23 cellular contexts compared by ENCODE assay signal in the genomic region with DNA sequence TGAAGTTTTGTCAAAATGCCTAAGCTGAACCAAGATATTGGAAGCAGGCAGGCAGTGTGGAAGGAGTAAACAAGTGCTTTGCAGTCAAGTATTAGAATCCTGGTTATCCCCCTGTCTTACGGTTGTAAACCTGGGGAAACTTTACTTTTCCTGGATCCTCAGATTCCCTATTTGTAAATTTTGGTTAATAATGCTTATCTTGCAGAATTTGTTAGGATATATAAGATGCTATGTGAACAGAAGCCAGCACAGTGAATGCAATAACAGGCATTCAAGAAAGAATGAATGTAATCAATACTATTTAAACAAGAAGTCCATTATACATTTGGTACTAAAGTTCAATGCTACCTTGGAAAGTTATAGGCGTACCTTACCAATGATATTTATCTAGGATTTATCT.
"Had no signal": no experiment of that assay in that cellular context is flagged by ENCODE, and none has a peak within 500 bp of the region (broad histone marks: within the 10 kb centered on the region; RNA-seq: fewer than 3 reads in every experiment).

No MANE protein-coding gene starts in this region.

- H3K4me3 ChIP-seq: coronary artery, dorsolateral prefrontal cortex, esophagus muscularis mucosa, gastroesophageal sphincter, heart left ventricle, hepatocyte, lower lobe of right lung, mucosa of descending colon had no signal

- H3K79me2 ChIP-seq: hepatocyte had no signal

- H3K27ac ChIP-seq: coronary artery, dorsolateral prefrontal cortex, foreskin keratinocyte, gastroesophageal sphincter, heart left ventricle, hepatocyte, lower lobe of right lung had no signal

- H3K27me3 ChIP-seq: dorsolateral prefrontal cortex, esophagus muscularis mucosa, gastroesophageal sphincter, heart left ventricle, hepatocyte had no signal

- H3K4me2 ChIP-seq: hepatocyte had no signal

- H3K36me3 ChIP-seq: esophagus muscularis mucosa, gastroesophageal sphincter, heart left ventricle, lower lobe of right lung had no signal

- FAIRE-seq: colon, frontal cortex, kidney had no signal

- H2AFZ ChIP-seq: hepatocyte had no signal

- DNase-seq: dermis blood vessel endothelial cell; dorsolateral prefrontal cortex; effector CD4-positive, alpha-beta T cell; effector memory CD4-positive, alpha-beta T cell; foreskin keratinocyte; heart left ventricle; hypothalamus; immature natural killer cell; islet precursor cell; kidney; left colon; left ventricle myocardium superior; lower lobe of right lung; mesenchymal stem cell; mucosa of descending colon; naive B cell had no signal

- H3K9me3 ChIP-seq: esophagus muscularis mucosa, gastroesophageal sphincter, heart left ventricle, lower lobe of right lung, mucosa of descending colon had no signal

- H3K4me1 ChIP-seq: foreskin keratinocyte had no signal

- ATAC-seq: foreskin keratinocyte, gastroesophageal sphincter, left colon, left lobe of liver, left ventricle myocardium superior, lower lobe of right lung, mucosa of descending colon had no signal
